Comparison of ENCODE assay signal across 1 cellular context in the genomic region with DNA sequence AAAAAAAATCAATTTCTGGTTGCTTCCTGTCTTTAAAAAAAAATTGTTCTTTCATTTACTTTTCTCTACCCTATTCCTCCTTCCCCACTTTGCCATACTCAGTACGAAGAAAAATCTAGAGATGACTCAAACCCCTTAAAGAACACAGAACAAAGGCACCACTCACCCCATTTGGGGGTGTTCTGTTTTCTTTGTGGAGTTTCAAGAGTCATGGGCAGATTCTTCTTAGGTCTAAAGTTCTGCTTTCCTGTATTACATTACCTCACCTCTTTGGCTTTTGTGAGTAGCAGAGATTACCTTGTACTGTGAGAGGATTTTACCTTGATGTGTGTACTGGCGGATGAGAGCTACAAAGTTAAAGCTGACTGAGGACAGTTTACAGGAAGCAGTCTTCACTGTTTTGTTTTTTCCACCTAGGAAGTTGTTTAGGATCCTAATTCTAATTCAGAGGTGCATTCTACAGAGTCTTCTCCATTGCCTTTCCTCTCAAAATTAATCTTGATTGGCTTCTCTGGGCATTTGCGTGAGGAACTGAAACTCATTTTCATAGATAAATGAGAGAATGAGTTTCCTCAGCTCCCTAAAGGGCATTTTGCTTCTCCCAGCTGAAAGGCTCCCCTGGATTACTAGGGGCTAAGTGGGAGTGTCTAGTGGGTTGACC.
TF ChIP-seq lines count a peak whose summit lies in the region.

No MANE protein-coding gene starts in this region.

TF ChIP-seq in GM12878, 131 proteins besides CTCF, POLR2A, EP300 and RAD21 (continues in another document):
- TF ChIP-seq CBX5 (IDR thresholded peaks at IDR 0.05; ENCODE audit: low read depth) (0 out of 2 replicates have a peak, but pooled peaks have one; percentile 61), TAF1 (IDR thresholded peaks at IDR 0.05; ENCODE audit: borderline replicate concordance, low read depth, low read length) (no peak), CEBPB (IDR thresholded peaks at IDR 0.05; ENCODE audit: borderline replicate concordance in 1 of 2, low read depth in 2 of 2, low read length in 2 of 2) (no peak), ETV6 (conservative IDR thresholded peaks at IDR 0.05 in 1 of 2, IDR thresholded peaks at IDR 0.05 in 1 of 2; ENCODE audit: borderline replicate concordance in 1 of 2, low read depth in 1 of 2) (peak in 1 of 2 experiments; percentile 51; a peak in 1 of 4 replicates), PAX5 (IDR thresholded peaks at IDR 0.05; ENCODE audit: borderline replicate concordance, low read depth, low read length) (no peak), NR2C2 (IDR thresholded peaks at IDR 0.05; ENCODE audit: borderline replicate concordance, control insufficient read depth, insufficient read length, low read depth) (no peak), SUPT20H (IDR thresholded peaks at IDR 0.05; ENCODE audit: borderline replicate concordance, control insufficient read depth, low read depth, low read length) (no peak), SMARCA5 (IDR thresholded peaks at IDR 0.05) (0 out of 2 replicates have a peak, but pooled peaks have one; percentile 12), NRF1 (conservative IDR thresholded peaks at IDR 0.05; ENCODE audit: low read depth, low read length) (no peak), GABPA (IDR thresholded peaks at IDR 0.05; ENCODE audit: low read depth) (0 out of 2 replicates have a peak, but pooled peaks have one; percentile 11), ZSCAN29 (IDR thresholded peaks at IDR 0.05) (no peak), HDAC2 (IDR thresholded peaks at IDR 0.05) (no peak), MTA3 (IDR thresholded peaks at IDR 0.05; ENCODE audit: borderline replicate concordance, low read length) (no peak), SMC3 (IDR thresholded peaks at IDR 0.05; ENCODE audit: borderline replicate concordance, low read length) (no peak), CBFB (IDR thresholded peaks at IDR 0.05; ENCODE audit: low read depth) (no peak), SMAD1 (IDR thresholded peaks at IDR 0.05; ENCODE audit: low read depth, partially characterized antibody) (no peak), MEF2A (IDR thresholded peaks at IDR 0.05; ENCODE audit: insufficient read depth, low read depth, low read length) (no peak), SIN3A (IDR thresholded peaks at IDR 0.05; ENCODE audit: low read depth, low read length) (no peak), LARP7 (IDR thresholded peaks at IDR 0.05) (no peak), BRCA1 (IDR thresholded peaks at IDR 0.05; ENCODE audit: low read depth, low read length) (no peak), BHLHE40 (IDR thresholded peaks at IDR 0.05; ENCODE audit: borderline replicate concordance in 1 of 2, low read depth in 2 of 2, low read length in 1 of 2) (no peak), CHD4 (IDR thresholded peaks at IDR 0.05) (no peak), NBN (IDR thresholded peaks at IDR 0.05) (peak; percentile 67), TCF3 (IDR thresholded peaks at IDR 0.05; ENCODE audit: borderline replicate concordance, insufficient read depth, low read depth, low read length) (no peak), CHD2 (IDR thresholded peaks at IDR 0.05; ENCODE audit: borderline replicate concordance, low read depth, low read length) (no peak), SUZ12 (IDR thresholded peaks at IDR 0.05; ENCODE audit: unreplicated experiment) (no peak), RAD51 (IDR thresholded peaks at IDR 0.05) (no peak), PML (IDR thresholded peaks at IDR 0.05; ENCODE audit: low read length) (peak; percentile 57; the same call in 1 of the 2 replicates), YY1 (IDR thresholded peaks at IDR 0.05; ENCODE audit: low read depth, low read length) (no peak), RFX5 (IDR thresholded peaks at IDR 0.05; ENCODE audit: low read depth, low read length) (no peak), PAX8 (IDR thresholded peaks at IDR 0.05) (no peak), IKZF1 (conservative IDR thresholded peaks at IDR 0.05) (peak; percentile 58), DPF2 (IDR thresholded peaks at IDR 0.05) (peak; percentile 46), CBX3 (IDR thresholded peaks at IDR 0.05; ENCODE audit: borderline replicate concordance, low read depth) (no peak), NFIC (IDR thresholded peaks at IDR 0.05; ENCODE audit: low read depth, low read length) (peak; percentile 85), SIX5 (IDR thresholded peaks at IDR 0.05; ENCODE audit: low read depth, low read length, severe bottlenecking) (no peak), SP1 (IDR thresholded peaks at IDR 0.05; ENCODE audit: low read depth, low read length) (no peak)
- TF ChIP-seq, protein P1, sequence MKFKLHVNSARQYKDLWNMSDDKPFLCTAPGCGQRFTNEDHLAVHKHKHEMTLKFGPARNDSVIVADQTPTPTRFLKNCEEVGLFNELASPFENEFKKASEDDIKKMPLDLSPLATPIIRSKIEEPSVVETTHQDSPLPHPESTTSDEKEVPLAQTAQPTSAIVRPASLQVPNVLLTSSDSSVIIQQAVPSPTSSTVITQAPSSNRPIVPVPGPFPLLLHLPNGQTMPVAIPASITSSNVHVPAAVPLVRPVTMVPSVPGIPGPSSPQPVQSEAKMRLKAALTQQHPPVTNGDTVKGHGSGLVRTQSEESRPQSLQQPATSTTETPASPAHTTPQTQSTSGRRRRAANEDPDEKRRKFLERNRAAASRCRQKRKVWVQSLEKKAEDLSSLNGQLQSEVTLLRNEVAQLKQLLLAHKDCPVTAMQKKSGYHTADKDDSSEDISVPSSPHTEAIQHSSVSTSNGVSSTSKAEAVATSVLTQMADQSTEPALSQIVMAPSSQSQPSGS (IDR thresholded peaks at IDR 0.05; ENCODE audit: low read length) = peak; percentile 85
- TF ChIP-seq, protein P2, sequence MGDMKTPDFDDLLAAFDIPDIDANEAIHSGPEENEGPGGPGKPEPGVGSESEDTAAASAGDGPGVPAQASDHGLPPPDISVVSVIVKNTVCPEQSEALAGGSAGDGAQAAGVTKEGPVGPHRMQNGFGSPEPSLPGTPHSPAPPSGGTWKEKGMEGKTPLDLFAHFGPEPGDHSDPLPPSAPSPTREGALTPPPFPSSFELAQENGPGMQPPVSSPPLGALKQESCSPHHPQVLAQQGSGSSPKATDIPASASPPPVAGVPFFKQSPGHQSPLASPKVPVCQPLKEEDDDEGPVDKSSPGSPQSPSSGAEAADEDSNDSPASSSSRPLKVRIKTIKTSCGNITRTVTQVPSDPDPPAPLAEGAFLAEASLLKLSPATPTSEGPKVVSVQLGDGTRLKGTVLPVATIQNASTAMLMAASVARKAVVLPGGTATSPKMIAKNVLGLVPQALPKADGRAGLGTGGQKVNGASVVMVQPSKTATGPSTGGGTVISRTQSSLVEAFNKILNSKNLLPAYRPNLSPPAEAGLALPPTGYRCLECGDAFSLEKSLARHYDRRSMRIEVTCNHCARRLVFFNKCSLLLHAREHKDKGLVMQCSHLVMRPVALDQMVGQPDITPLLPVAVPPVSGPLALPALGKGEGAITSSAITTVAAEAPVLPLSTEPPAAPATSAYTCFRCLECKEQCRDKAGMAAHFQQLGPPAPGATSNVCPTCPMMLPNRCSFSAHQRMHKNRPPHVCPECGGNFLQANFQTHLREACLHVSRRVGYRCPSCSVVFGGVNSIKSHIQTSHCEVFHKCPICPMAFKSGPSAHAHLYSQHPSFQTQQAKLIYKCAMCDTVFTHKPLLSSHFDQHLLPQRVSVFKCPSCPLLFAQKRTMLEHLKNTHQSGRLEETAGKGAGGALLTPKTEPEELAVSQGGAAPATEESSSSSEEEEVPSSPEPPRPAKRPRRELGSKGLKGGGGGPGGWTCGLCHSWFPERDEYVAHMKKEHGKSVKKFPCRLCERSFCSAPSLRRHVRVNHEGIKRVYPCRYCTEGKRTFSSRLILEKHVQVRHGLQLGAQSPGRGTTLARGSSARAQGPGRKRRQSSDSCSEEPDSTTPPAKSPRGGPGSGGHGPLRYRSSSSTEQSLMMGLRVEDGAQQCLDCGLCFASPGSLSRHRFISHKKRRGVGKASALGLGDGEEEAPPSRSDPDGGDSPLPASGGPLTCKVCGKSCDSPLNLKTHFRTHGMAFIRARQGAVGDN (IDR thresholded peaks at IDR 0.05) = no peak
- TF ChIP-seq, protein P3, sequence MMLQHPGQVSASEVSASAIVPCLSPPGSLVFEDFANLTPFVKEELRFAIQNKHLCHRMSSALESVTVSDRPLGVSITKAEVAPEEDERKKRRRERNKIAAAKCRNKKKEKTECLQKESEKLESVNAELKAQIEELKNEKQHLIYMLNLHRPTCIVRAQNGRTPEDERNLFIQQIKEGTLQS (IDR thresholded peaks at IDR 0.05; ENCODE audit: borderline replicate concordance, extremely low read depth, low read depth, low read length) = no peak
- TF ChIP-seq, protein P4, sequence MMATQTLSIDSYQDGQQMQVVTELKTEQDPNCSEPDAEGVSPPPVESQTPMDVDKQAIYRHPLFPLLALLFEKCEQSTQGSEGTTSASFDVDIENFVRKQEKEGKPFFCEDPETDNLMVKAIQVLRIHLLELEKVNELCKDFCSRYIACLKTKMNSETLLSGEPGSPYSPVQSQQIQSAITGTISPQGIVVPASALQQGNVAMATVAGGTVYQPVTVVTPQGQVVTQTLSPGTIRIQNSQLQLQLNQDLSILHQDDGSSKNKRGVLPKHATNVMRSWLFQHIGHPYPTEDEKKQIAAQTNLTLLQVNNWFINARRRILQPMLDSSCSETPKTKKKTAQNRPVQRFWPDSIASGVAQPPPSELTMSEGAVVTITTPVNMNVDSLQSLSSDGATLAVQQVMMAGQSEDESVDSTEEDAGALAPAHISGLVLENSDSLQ (IDR thresholded peaks at IDR 0.05) = 0 out of 2 replicates have a peak, but pooled peaks have one; percentile 6
- TF ChIP-seq, protein P5, sequence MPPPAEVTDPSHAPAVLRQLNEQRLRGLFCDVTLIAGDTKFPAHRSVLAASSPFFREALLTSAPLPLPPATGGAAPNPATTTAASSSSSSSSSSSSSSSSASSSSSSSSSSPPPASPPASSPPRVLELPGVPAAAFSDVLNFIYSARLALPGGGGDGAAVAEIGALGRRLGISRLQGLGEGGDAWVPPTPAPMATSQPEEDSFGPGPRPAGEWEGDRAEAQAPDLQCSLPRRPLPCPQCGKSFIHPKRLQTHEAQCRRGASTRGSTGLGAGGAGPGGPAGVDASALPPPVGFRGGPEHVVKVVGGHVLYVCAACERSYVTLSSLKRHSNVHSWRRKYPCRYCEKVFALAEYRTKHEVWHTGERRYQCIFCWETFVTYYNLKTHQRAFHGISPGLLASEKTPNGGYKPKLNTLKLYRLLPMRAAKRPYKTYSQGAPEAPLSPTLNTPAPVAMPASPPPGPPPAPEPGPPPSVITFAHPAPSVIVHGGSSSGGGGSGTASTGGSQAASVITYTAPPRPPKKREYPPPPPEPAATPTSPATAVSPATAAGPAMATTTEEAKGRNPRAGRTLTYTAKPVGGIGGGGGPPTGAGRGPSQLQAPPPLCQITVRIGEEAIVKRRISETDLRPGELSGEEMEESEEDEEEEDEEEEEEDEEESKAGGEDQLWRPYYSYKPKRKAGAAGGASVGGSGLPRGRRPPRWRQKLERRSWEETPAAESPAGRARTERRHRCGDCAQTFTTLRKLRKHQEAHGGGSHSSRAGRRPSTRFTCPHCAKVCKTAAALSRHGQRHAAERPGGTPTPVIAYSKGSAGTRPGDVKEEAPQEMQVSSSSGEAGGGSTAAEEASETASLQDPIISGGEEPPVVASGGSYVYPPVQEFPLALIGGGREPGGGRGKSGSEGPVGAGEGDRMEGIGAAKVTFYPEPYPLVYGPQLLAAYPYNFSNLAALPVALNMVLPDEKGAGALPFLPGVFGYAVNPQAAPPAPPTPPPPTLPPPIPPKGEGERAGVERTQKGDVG (CRISPR knock-in tag; IDR thresholded peaks at IDR 0.05) = no peak
- TF ChIP-seq, protein P6, sequence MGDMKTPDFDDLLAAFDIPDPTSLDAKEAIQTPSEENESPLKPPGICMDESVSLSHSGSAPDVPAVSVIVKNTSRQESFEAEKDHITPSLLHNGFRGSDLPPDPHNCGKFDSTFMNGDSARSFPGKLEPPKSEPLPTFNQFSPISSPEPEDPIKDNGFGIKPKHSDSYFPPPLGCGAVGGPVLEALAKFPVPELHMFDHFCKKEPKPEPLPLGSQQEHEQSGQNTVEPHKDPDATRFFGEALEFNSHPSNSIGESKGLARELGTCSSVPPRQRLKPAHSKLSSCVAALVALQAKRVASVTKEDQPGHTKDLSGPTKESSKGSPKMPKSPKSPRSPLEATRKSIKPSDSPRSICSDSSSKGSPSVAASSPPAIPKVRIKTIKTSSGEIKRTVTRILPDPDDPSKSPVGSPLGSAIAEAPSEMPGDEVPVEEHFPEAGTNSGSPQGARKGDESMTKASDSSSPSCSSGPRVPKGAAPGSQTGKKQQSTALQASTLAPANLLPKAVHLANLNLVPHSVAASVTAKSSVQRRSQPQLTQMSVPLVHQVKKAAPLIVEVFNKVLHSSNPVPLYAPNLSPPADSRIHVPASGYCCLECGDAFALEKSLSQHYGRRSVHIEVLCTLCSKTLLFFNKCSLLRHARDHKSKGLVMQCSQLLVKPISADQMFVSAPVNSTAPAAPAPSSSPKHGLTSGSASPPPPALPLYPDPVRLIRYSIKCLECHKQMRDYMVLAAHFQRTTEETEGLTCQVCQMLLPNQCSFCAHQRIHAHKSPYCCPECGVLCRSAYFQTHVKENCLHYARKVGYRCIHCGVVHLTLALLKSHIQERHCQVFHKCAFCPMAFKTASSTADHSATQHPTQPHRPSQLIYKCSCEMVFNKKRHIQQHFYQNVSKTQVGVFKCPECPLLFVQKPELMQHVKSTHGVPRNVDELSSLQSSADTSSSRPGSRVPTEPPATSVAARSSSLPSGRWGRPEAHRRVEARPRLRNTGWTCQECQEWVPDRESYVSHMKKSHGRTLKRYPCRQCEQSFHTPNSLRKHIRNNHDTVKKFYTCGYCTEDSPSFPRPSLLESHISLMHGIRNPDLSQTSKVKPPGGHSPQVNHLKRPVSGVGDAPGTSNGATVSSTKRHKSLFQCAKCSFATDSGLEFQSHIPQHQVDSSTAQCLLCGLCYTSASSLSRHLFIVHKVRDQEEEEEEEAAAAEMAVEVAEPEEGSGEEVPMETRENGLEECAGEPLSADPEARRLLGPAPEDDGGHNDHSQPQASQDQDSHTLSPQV (IDR thresholded peaks at IDR 0.05) = no peak
- TF ChIP-seq, protein P7, sequence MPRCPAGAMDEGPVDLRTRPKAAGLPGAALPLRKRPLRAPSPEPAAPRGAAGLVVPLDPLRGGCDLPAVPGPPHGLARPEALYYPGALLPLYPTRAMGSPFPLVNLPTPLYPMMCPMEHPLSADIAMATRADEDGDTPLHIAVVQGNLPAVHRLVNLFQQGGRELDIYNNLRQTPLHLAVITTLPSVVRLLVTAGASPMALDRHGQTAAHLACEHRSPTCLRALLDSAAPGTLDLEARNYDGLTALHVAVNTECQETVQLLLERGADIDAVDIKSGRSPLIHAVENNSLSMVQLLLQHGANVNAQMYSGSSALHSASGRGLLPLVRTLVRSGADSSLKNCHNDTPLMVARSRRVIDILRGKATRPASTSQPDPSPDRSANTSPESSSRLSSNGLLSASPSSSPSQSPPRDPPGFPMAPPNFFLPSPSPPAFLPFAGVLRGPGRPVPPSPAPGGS (IDR thresholded peaks at IDR 0.05; ENCODE audit: borderline replicate concordance, insufficient read depth, low read depth, low read length, poor library complexity, severe bottlenecking) = no peak
- TF ChIP-seq, protein P8, sequence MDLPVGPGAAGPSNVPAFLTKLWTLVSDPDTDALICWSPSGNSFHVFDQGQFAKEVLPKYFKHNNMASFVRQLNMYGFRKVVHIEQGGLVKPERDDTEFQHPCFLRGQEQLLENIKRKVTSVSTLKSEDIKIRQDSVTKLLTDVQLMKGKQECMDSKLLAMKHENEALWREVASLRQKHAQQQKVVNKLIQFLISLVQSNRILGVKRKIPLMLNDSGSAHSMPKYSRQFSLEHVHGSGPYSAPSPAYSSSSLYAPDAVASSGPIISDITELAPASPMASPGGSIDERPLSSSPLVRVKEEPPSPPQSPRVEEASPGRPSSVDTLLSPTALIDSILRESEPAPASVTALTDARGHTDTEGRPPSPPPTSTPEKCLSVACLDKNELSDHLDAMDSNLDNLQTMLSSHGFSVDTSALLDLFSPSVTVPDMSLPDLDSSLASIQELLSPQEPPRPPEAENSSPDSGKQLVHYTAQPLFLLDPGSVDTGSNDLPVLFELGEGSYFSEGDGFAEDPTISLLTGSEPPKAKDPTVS (IDR thresholded peaks at IDR 0.05; ENCODE audit: low read depth, low read length) = no peak
